17 cellular contexts compared by ENCODE assay signal in the genomic region with DNA sequence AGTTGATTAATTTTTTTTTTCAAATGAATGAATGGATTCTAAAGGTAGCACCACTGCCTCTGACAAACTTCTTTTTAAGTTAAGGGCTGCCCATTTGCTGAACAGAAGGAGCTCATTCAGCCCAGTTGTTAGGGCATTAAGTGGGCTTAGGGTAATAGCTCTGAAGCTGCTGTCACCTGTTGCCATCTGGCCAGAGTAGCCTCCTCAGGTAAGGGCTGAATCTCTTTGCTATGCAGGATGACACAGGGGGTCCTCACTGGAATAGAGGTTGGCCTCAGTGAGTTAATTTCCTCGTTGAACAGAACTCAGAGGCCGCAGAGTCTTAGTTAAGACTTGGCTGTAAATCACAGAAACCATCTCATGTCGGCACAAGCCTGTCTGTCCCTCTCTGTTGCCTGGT.
DNase-seq lines count a peak whose midpoint lies in the region; TF ChIP-seq lines count a peak whose summit lies in the region.
"Had no signal": no experiment of that assay in that cellular context is flagged by ENCODE, and none has a peak within 500 bp of the region (broad histone marks: within the 10 kb centered on the region; RNA-seq: fewer than 3 reads in every experiment).

No MANE protein-coding gene starts in this region.

- DNase-seq in cardiac muscle cell (ENCODE audit: low read depth in 1 of 2, low spot score in 1 of 2), result no peak
- no peak for DNase-seq in left ventricle myocardium inferior
- peak; percentile 75 for DNase-seq in NCI-H69 (lab: John Stamatoyannopoulos, UW)
- DNase-seq in islet precursor cell, result peak; percentile 48
- no peak for DNase-seq in type B pancreatic cell (ENCODE audit: extremely low spot score, unreplicated experiment)
- DNase-seq in brain microvascular endothelial cell, result no peak
- no peak for DNase-seq in NCI-H2029 treated with DMSO at 0.1 percent for 48 hours (lab: John Stamatoyannopoulos, UW)
- no peak for DNase-seq in head of caudate nucleus
- DNase-seq: DMS153, H7, NCI-H1105 treated with DMSO at 0.1 percent for 48 hours, NCI-H1694 treated with DMSO at 0.1 percent for 48 hours, NCI-H446, Peyer's patch had no signal

- peaks cover 17% of the 10 kb centered on the region for H3K4me1 ChIP-seq in cardiac muscle cell (ENCODE audit: low read depth)
- H3K4me1 ChIP-seq in left ventricle myocardium inferior, result peaks cover 13% of the 10 kb centered on the region
- H3K4me1 ChIP-seq: Peyer's patch had no signal

- no peaks in the 10 kb centered on the region for H3K9me3 ChIP-seq in cardiac muscle cell (ENCODE audit: low read depth)
- H3K9me3 ChIP-seq in left ventricle myocardium inferior (replicated peaks), result no peaks in the 10 kb centered on the region
- H3K9me3 ChIP-seq: Peyer's patch had no signal

- peak overlapping the region; percentile 28 for H3K4me3 Mint-ChIP-seq in type B pancreatic cell
- H3K4me3 Mint-ChIP-seq: IgD-negative memory B cell had no signal

- peak overlapping the region; percentile 18 for H3K27ac ChIP-seq in cardiac muscle cell
- no peak overlapping the region for H3K27ac ChIP-seq in left ventricle myocardium inferior (replicated peaks)
- no peak overlapping the region for H3K27ac ChIP-seq in brain microvascular endothelial cell
- H3K27ac ChIP-seq: C4-2B, Peyer's patch, SK-N-MC had no signal

- H3K4me3 ChIP-seq in cardiac muscle cell (no peak overlapping the region), left ventricle myocardium inferior (no peak overlapping the region), brain microvascular endothelial cell (ENCODE audit: low read depth, low read length) (no peak overlapping the region)
- H3K4me3 ChIP-seq: Peyer's patch, SK-N-MC had no signal

- peaks cover 12% of the 10 kb centered on the region for H3K36me3 Mint-ChIP-seq in type B pancreatic cell

- intact Hi-C loops in left ventricle myocardium inferior (cut with micrococcal nuclease) (loop anchor here (10.0 kb wide), 1 partner anchor 267 kb away; no protein-coding TSS in a partner anchor), head of caudate nucleus (cut with DNase I) (no loop called here)

- H3K27me3 ChIP-seq in cardiac muscle cell (no peaks in the 10 kb centered on the region), left ventricle myocardium inferior (ENCODE audit: low read depth) (no peaks in the 10 kb centered on the region), brain microvascular endothelial cell (replicated peaks) (no peaks in the 10 kb centered on the region)
- H3K27me3 ChIP-seq: Peyer's patch had no signal

- in situ Hi-C loops in brain microvascular endothelial cell (cut with HindIII; ENCODE audit: low pct_ligation_motif_present, low sequenced_read_pairs), result no loop called here

- TF ChIP-seq CTCF in cardiac muscle cell (IDR thresholded peaks at IDR 0.05; ENCODE audit: low read depth, low read length) (no peak), left ventricle myocardium inferior (IDR thresholded peaks at IDR 0.05; ENCODE audit: borderline replicate concordance) (no peak), type B pancreatic cell (conservative IDR thresholded peaks at IDR 0.05) (no peak), brain microvascular endothelial cell (IDR thresholded peaks at IDR 0.05; ENCODE audit: low read depth, low read length, missing control alignments) (no peak)

- H3K36me3 ChIP-seq in cardiac muscle cell (no peaks in the 10 kb centered on the region), left ventricle myocardium inferior (no peaks in the 10 kb centered on the region), brain microvascular endothelial cell (replicated peaks) (no peaks in the 10 kb centered on the region)
- H3K36me3 ChIP-seq: Peyer's patch had no signal

- peak overlapping the region; percentile 7 for H3K27ac Mint-ChIP-seq in type B pancreatic cell

- H3K4me1 Mint-ChIP-seq in type B pancreatic cell (ENCODE audit: unreplicated experiment), result peaks cover 54% of the 10 kb centered on the region

- H3K27me3 Mint-ChIP-seq in type B pancreatic cell, result no peaks in the 10 kb centered on the region
- H3K27me3 Mint-ChIP-seq: IgD-negative memory B cell had no signal

- H3K9me3 Mint-ChIP-seq in type B pancreatic cell, result no peaks in the 10 kb centered on the region
- H3K9me3 Mint-ChIP-seq: IgD-negative memory B cell had no signal

Comparison
In these comparisons a context has a peak if more than half of its experiments do, and no peak if none do; other contexts are left out.
1. DNase-seq: peak in NCI-H69 (single experiment) and islet precursor cell (single experiment); none in cardiac muscle cell (0 of 2), left ventricle myocardium inferior (single experiment), type B pancreatic cell (single experiment), brain microvascular endothelial cell (single experiment), NCI-H2029 treated with DMSO at 0.1 percent for 48 hours (single experiment) and head of caudate nucleus (0 of 42).